ENCODE assay signal across 9 cellular contexts in genomic region chr10:91210435-91210834, GRCh38. TPM values are rescaled to one million over a fixed set of nuclear protein-coding genes. Genes with fewer than 3 reads are reported as not detected.
DNase-seq lines count a peak whose midpoint lies in the region; ATAC-seq and TF ChIP-seq lines count a peak whose summit lies in the region.
"Had no signal": no experiment of that assay in that cellular context is flagged by ENCODE, and none has a peak within 500 bp of the region (broad histone marks: within the 10 kb centered on the region; RNA-seq: fewer than 3 reads in every experiment).

No MANE protein-coding gene starts in this region.

- TF ChIP-seq CTCF in OCI-LY7 (conservative IDR thresholded peaks at IDR 0.05; ENCODE audit: low read length) (no peak), upper lobe of right lung (IDR thresholded peaks at IDR 0.05) (no peak)

- no TSS peak for BruUV-seq in OCI-LY7 (replicated peaks; lab: Mats Ljungman, UMichigan)

- H2AFZ ChIP-seq in OCI-LY7 (ENCODE audit: low read length) = no peak overlapping the region

- H3K4me3 ChIP-seq in OCI-LY7 (ENCODE audit: low read depth, low read length, poor library complexity, severe bottlenecking) (peak overlapping the region; percentile 12), upper lobe of right lung (no peak overlapping the region)
- H3K4me3 ChIP-seq: heart left ventricle had no signal

- H3K79me2 ChIP-seq in OCI-LY7 (ENCODE audit: insufficient read depth, low read depth, low read length) = no peaks in the 10 kb centered on the region

- CTCF ChIA-PET in OCI-LY7 (lab: Charles Lee; ENCODE audit: unreplicated experiment) = interaction anchor here (0.8 kb wide), 1 partner anchor 9 kb away, joined by 3 read pairs; no protein-coding TSS in a partner anchor

- POLR2A ChIA-PET in OCI-LY7 (lab: Charles Lee) = interaction anchor here (0.8 to 3.3 kb wide), 7 partner anchors 9 to 47 kb away, joined by 3 to 12 read pairs (median 7); partner anchors contain the start of gene PCGF5

- no peaks in the 10 kb centered on the region for H3K9me2 ChIP-seq in OCI-LY7 (ENCODE audit: insufficient read depth, low read length)

- H3K9me3 ChIP-seq in OCI-LY7 (ENCODE audit: low read length) = no peaks in the 10 kb centered on the region
- no peaks in the 10 kb centered on the region for H3K9me3 ChIP-seq in upper lobe of right lung
- H3K9me3 ChIP-seq: heart left ventricle had no signal

- no peaks in the 10 kb centered on the region for H3K27me3 ChIP-seq in upper lobe of right lung
- H3K27me3 ChIP-seq: heart left ventricle had no signal

- ATAC-seq in GM21367 (IDR thresholded peaks at IDR 0.05; ENCODE audit: unreplicated experiment) = peak; percentile 85
- ATAC-seq in HG03439 (IDR thresholded peaks at IDR 0.05; ENCODE audit: unreplicated experiment) = peak; percentile 82
- ATAC-seq in upper lobe of right lung = peak; percentile 83
- ATAC-seq: heart left ventricle had no signal

- H3K27ac ChIP-seq in OCI-LY7 (ENCODE audit: low read depth, low read length, poor library complexity, severe bottlenecking) (peak overlapping the region; percentile 74), upper lobe of right lung (no peak overlapping the region)
- H3K27ac ChIP-seq: heart left ventricle had no signal

- DNase-seq in DMS79 (lab: John Stamatoyannopoulos, UW) (peak; percentile 87), OCI-LY7 (ENCODE audit: low spot score) (peak; percentile 90), upper lobe of right lung (peak; percentile 78), ureter (ENCODE audit: low spot score) (no peak), NCI-H524 treated with DMSO at 0.1 percent for 48 hours (lab: John Stamatoyannopoulos, UW) (no peak), dermis blood vessel endothelial cell (no peak)

- peaks cover 65% of the 10 kb centered on the region for H3K4me1 ChIP-seq in OCI-LY7 (ENCODE audit: insufficient read depth, low read length, poor library complexity, severe bottlenecking)
- H3K4me1 ChIP-seq in upper lobe of right lung = no peaks in the 10 kb centered on the region

- no peaks in the 10 kb centered on the region for H3K36me3 ChIP-seq in OCI-LY7 (ENCODE audit: insufficient read depth, low read length)
- no peaks in the 10 kb centered on the region for H3K36me3 ChIP-seq in upper lobe of right lung
- H3K36me3 ChIP-seq: heart left ventricle had no signal

- H3K4me2 ChIP-seq in OCI-LY7 (ENCODE audit: low read length) = peak overlapping the region; percentile 54

- H4K20me1 ChIP-seq in OCI-LY7 (ENCODE audit: insufficient read depth, low read length) = no peaks in the 10 kb centered on the region

- intact Hi-C loops in OCI-LY7 (cut with micrococcal nuclease; ENCODE audit: unreplicated experiment) (loop anchor here (2.0 to 10.0 kb wide), 2 partner anchors 48 to 584 kb away; partner anchors contain the start of gene TNKS2), upper lobe of right lung (cut with DNase I) (no loop called here)

RNA-seq across cellular contexts. Expression of gene PCGF5, which starts 10.0 kb away (rescaled TPM):
- total RNA-seq in OCI-LY7 (2014; rRNA removed; shearing (Covaris generic)) = 25.1 and 32.5 TPM in 2 replicates
- total RNA-seq in OCI-LY7 (2022) = 40.9 and 53.1 TPM in 2 replicates
- 49.6 TPM for total RNA-seq in upper lobe of right lung
- 46.3 TPM for total RNA-seq in ureter
- total RNA-seq in dermis blood vessel endothelial cell = 41.2 and 45.6 TPM in 2 replicates

Comparison
In these comparisons a context has a peak if more than half of its experiments do, and no peak if none do; other contexts are left out.
1. DNase-seq: peak in DMS79 (single experiment), OCI-LY7 (single experiment) and upper lobe of right lung (single experiment); none in ureter (single experiment), NCI-H524 treated with DMSO at 0.1 percent for 48 hours (single experiment) and dermis blood vessel endothelial cell (single experiment).
2. Peak in every context shown above with its lines, with median percentiles within 50 percentile points of each other: ATAC-seq.